Comparison of ENCODE assay signal across 8 cellular contexts in the genomic region with DNA sequence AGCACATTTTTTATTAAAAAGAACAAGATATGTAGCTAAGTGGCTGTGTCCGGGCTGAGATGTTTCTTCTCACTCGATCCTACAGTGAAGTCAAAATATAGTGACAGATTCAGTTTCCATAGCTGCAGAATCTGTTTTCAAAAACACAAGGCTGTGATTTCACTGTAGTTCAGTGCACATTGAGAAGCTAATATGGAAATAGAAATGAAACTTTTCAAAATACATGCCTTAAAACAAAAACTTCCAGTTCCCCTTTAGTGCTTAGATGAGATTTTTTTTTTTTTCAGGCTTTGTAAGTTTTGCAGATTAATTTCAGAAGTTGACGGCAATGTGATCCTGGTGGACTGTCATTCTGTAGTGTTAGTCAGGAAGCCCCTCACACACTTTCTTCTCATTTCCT. TPM values are rescaled to one million over a fixed set of nuclear protein-coding genes. Genes with fewer than 3 reads are reported as not detected.
A peak's percentile ranks its signal among the peaks of the same experiment; 100 is the strongest.
DNase-seq lines count a peak whose midpoint lies in the region; ATAC-seq lines count a peak whose summit lies in the region.

No MANE protein-coding gene starts in this region.

- intact Hi-C loops in activated T-helper 1 cell treated with anti-CD3 and anti-CD28 coated beads, Interleukin-12 subunit alpha, Interleukin-12 subunit beta, Interleukin-2, Interleukin-4 antibody, amounts not matched to agents 30 ng/mL and 10 ng/mL and 1 ng/mL, durations not matched to agents 14 hours and 24 hours and 36 hours (cut with micrococcal nuclease), result no loop called here

- H3K4me3 Mint-ChIP-seq in activated T-helper 1 cell treated with anti-CD3 and anti-CD28 coated beads, Interleukin-12 subunit alpha, Interleukin-12 subunit beta, Interleukin-2, Interleukin-4 antibody, amounts not matched to agents 30 ng/mL and 10 ng/mL and 1 ng/mL, durations not matched to agents 14 hours and 24 hours and 36 hours, result no peak overlapping the region

- H3K9ac ChIP-seq in subcutaneous abdominal adipose tissue (ENCODE audit: low read length in 5 of 5), result peak overlapping the region; percentile 4 to 64 (median 40)

- ATAC-seq in GM21717 (IDR thresholded peaks at IDR 0.05; ENCODE audit: unreplicated experiment), result peak; percentile 86

- H3K27ac Mint-ChIP-seq in activated T-helper 1 cell treated with anti-CD3 and anti-CD28 coated beads, Interleukin-12 subunit alpha, Interleukin-12 subunit beta, Interleukin-2, Interleukin-4 antibody, amounts not matched to agents 30 ng/mL and 10 ng/mL and 1 ng/mL, durations not matched to agents 14 hours and 24 hours and 36 hours, result no peak overlapping the region

- DNase-seq in GM04504 (ENCODE audit: low read depth), result peak; percentile 66
- peak; percentile 86 for DNase-seq in MV-4-11 (lab: John Stamatoyannopoulos, UW)
- DNase-seq in germinal center (ENCODE audit: low spot score), result peak; percentile 70
- no peak for DNase-seq in DMS53 treated with DMSO at 0.1 percent for 48 hours (lab: John Stamatoyannopoulos, UW; ENCODE audit: unreplicated experiment)
- no peak for DNase-seq in RKO (ENCODE audit: low spot score)
- DNase-seq in activated T-helper 1 cell treated with anti-CD3 and anti-CD28 coated beads, Interleukin-12 subunit alpha, Interleukin-12 subunit beta, Interleukin-2, Interleukin-4 antibody, amounts not matched to agents 30 ng/mL and 10 ng/mL and 1 ng/mL, durations not matched to agents 14 hours and 24 hours and 36 hours (ENCODE audit: low spot score), result no peak

- H3K9me3 ChIP-seq in subcutaneous abdominal adipose tissue (ENCODE audit: control insufficient read depth in 5 of 5, low read length in 5 of 5), result no peaks in the 10 kb centered on the region

- no peaks in the 10 kb centered on the region for H3K36me3 Mint-ChIP-seq in activated T-helper 1 cell treated with anti-CD3 and anti-CD28 coated beads, Interleukin-12 subunit alpha, Interleukin-12 subunit beta, Interleukin-2, Interleukin-4 antibody, amounts not matched to agents 30 ng/mL and 10 ng/mL and 1 ng/mL, durations not matched to agents 14 hours and 24 hours and 36 hours (ENCODE audit: low read depth)

- no peaks in the 10 kb centered on the region for H3K36me3 ChIP-seq in subcutaneous abdominal adipose tissue (ENCODE audit: control insufficient read depth in 5 of 5, insufficient read depth in 5 of 5, low read length in 5 of 5)

- H3K4me3 ChIP-seq in subcutaneous abdominal adipose tissue (ENCODE audit: low read depth in 1 of 5, low read length in 5 of 5), result peak overlapping the region in 1 of 5 donors; percentile 0

- no peaks in the 10 kb centered on the region for H3K27me3 Mint-ChIP-seq in activated T-helper 1 cell treated with anti-CD3 and anti-CD28 coated beads, Interleukin-12 subunit alpha, Interleukin-12 subunit beta, Interleukin-2, Interleukin-4 antibody, amounts not matched to agents 30 ng/mL and 10 ng/mL and 1 ng/mL, durations not matched to agents 14 hours and 24 hours and 36 hours (ENCODE audit: insufficient read depth)

- H3K9me3 Mint-ChIP-seq in activated T-helper 1 cell treated with anti-CD3 and anti-CD28 coated beads, Interleukin-12 subunit alpha, Interleukin-12 subunit beta, Interleukin-2, Interleukin-4 antibody, amounts not matched to agents 30 ng/mL and 10 ng/mL and 1 ng/mL, durations not matched to agents 14 hours and 24 hours and 36 hours, result no peaks in the 10 kb centered on the region

- no peaks in the 10 kb centered on the region for H3K27me3 ChIP-seq in subcutaneous abdominal adipose tissue (ENCODE audit: control insufficient read depth in 5 of 5, insufficient read depth in 4 of 5, low read length in 5 of 5)

- H3K4me1 ChIP-seq in subcutaneous abdominal adipose tissue (ENCODE audit: control insufficient read depth in 5 of 5, insufficient read depth in 5 of 5, low read length in 5 of 5), result peaks cover 22 to 87% (median 71%) of the 10 kb centered on the region in 5 donors

- peak overlapping the region; percentile 89 for H3K27ac ChIP-seq in subcutaneous abdominal adipose tissue (ENCODE audit: low read depth, low read length)

- H3K4me1 Mint-ChIP-seq in activated T-helper 1 cell treated with anti-CD3 and anti-CD28 coated beads, Interleukin-12 subunit alpha, Interleukin-12 subunit beta, Interleukin-2, Interleukin-4 antibody, amounts not matched to agents 30 ng/mL and 10 ng/mL and 1 ng/mL, durations not matched to agents 14 hours and 24 hours and 36 hours (ENCODE audit: low read depth), result peaks cover 16% of the 10 kb centered on the region

RNA-seq across cellular contexts. Expression of a gene that starts 23.8 kb away (rescaled TPM):
- 32.6 and 33.8 TPM in 2 replicates for total RNA-seq in activated T-helper 1 cell treated with anti-CD3 and anti-CD28 coated beads, Interleukin-12 subunit alpha, Interleukin-12 subunit beta, Interleukin-2, Interleukin-4 antibody, amounts not matched to agents 30 ng/mL and 10 ng/mL and 1 ng/mL, durations not matched to agents 14 hours and 24 hours and 36 hours

Comparison
In these comparisons a context has a peak if more than half of its experiments do, and no peak if none do; other contexts are left out.
1. DNase-seq: peak in GM04504 (single experiment), MV-4-11 (single experiment) and germinal center (single experiment); none in DMS53 treated with DMSO at 0.1 percent for 48 hours (single experiment), RKO (single experiment) and activated T-helper 1 cell treated with anti-CD3 and anti-CD28 coated beads, Interleukin-12 subunit alpha, Interleukin-12 subunit beta, Interleukin-2, Interleukin-4 antibody, amounts not matched to agents 30 ng/mL and 10 ng/mL and 1 ng/mL, durations not matched to agents 14 hours and 24 hours and 36 hours (single experiment).